ENCODE assay signal across 26 cellular contexts in genomic region chr1:38072858-38073257, GRCh38. TPM values are rescaled to one million over a fixed set of nuclear protein-coding genes. Genes with fewer than 3 reads are reported as not detected.
"Had no signal": no experiment of that assay in that cellular context is flagged by ENCODE, and none has a peak within 500 bp of the region (broad histone marks: within the 10 kb centered on the region; RNA-seq: fewer than 3 reads in every experiment).

No MANE protein-coding gene starts in this region.

- H3K9me3 ChIP-seq: gastrocnemius medialis, left ventricle myocardium inferior, right atrium auricular region, spleen, stomach, thyroid gland, upper lobe of left lung, vagina had no signal

- H3K4me3 Mint-ChIP-seq: activated B cell treated with CpG ODN at 0.5 μM for 24 hours; activated naive CD8-positive, alpha-beta T cell; natural killer cell had no signal

- H3K27me3 ChIP-seq: thyroid gland, upper lobe of left lung, vagina had no signal

- H3K27ac ChIP-seq: brain microvascular endothelial cell, epithelial cell of prostate, gastrocnemius medialis, left ventricle myocardium inferior, right atrium auricular region, spleen, stomach, thyroid gland, upper lobe of left lung, vagina had no signal

- DNase-seq: activated B cell treated with CpG ODN at 0.5 μM for 24 hours; activated CD8-positive, alpha-beta memory T cell treated with anti-CD3 and anti-CD28 coated beads for 24 hours; activated effector memory CD4-positive, alpha-beta T cell treated with Interleukin-2 at 50 U/mL for 16 hours; activated naive CD4-positive, alpha-beta T cell treated with Interleukin-2 at 50 U/mL for 16 hours; brain microvascular endothelial cell; caudate nucleus; cortex of kidney; gastrocnemius medialis; glutamatergic neuron; islet precursor cell; left ventricle myocardium inferior; natural killer cell; spleen; stimulated activated CD4-positive, alpha-beta T cell treated with anti-CD3 and anti-CD28 coated beads, Interleukin-2, amount 100 ng/mL, for 48 hours; stomach; T-helper 2 cell; thyroid gland; upper lobe of left lung had no signal

- ATAC-seq: gastrocnemius medialis, natural killer cell had no signal

- H3K4me3 ChIP-seq: gastrocnemius medialis, left ventricle myocardium inferior, lung, right atrium auricular region, spleen, stomach, thyroid gland, upper lobe of left lung, vagina had no signal

- H3K36me3 ChIP-seq: brain microvascular endothelial cell, gastrocnemius medialis, left ventricle myocardium inferior, right atrium auricular region, spleen, stomach, thyroid gland, upper lobe of left lung, vagina had no signal

- H3K4me1 ChIP-seq: gastrocnemius medialis, right atrium auricular region, spleen, stomach, thyroid gland, upper lobe of left lung had no signal

- H3K27ac Mint-ChIP-seq: activated B cell treated with CpG ODN at 0.5 μM for 24 hours; activated naive CD8-positive, alpha-beta T cell; natural killer cell had no signal

- H3K4me1 Mint-ChIP-seq: natural killer cell had no signal

- FAIRE-seq: astrocyte, endometrium had no signal

- H3K9me3 Mint-ChIP-seq: activated B cell treated with CpG ODN at 0.5 μM for 24 hours, natural killer cell had no signal

RNA-seq across cellular contexts. Expression of gene POU3F1, which starts 26.3 kb away (rescaled TPM):
- total RNA-seq: pulmonary artery endothelial cell, right atrium auricular region, stomach, thyroid gland, vagina had no signal
